ENCODE assay signal across 8 cellular contexts in the genomic region with DNA sequence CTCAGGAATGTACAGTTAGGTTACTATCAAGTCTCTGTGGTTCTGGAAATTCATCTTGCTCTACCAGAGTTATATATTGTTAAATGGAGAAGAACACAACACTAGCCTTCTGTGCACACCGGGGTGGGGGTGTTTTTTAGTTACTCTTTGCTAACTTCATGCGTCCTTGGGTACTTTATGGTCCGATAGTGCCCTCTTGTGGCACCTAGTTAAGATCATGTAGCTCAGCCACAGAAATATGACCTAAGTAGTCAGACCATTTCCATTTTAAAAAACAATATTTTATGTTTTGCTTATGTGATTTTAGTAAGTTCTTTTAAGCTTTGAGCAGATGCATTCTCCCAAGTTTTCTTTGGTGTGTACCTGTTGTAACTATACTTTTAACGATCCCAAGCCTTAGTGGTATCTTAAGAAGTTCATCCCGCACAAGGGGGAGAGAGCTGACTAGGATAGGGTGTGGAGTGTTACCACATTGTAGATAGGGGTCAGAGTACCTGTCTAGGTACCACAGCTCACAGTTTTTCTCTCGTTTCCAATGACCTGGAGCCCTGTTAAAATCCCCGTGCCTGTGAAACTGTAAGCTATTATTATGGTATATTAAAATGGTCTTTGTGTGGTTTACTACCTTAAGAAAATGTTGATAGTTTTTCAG. TPM values are rescaled to one million over a fixed set of nuclear protein-coding genes. Genes with fewer than 3 reads are reported as not detected.
A peak's percentile ranks its signal among the peaks of the same experiment; 100 is the strongest.
DNase-seq lines count a peak whose midpoint lies in the region; ATAC-seq lines count a peak whose summit lies in the region.

No MANE protein-coding gene starts in this region.

- H3K4me3 ChIP-seq in SJCRH30 = no peak overlapping the region

- H3K27me3 ChIP-seq in SJCRH30 = no peaks in the 10 kb centered on the region

- peak overlapping the region; percentile 86 for H3K27ac Mint-ChIP-seq in activated naive CD4-positive, alpha-beta T cell treated with anti-CD3 and anti-CD28 coated beads, Interleukin-2, amount 50 U/mL, for 24 hours

- H3K36me3 Mint-ChIP-seq in activated naive CD4-positive, alpha-beta T cell treated with anti-CD3 and anti-CD28 coated beads, Interleukin-2, amount 50 U/mL, for 24 hours = peaks cover 14% of the 10 kb centered on the region

- H3K36me3 ChIP-seq in SJCRH30 = peaks cover 74% of the 10 kb centered on the region

- ATAC-seq in GM21423 (IDR thresholded peaks at IDR 0.05; ENCODE audit: unreplicated experiment) (no peak), HG02642 (IDR thresholded peaks at IDR 0.05; ENCODE audit: poor library complexity, unreplicated experiment) (no peak)

- no peak overlapping the region for H3K27ac ChIP-seq in SJCRH30

- peak; percentile 52 for DNase-seq in GF-D8 (lab: John Stamatoyannopoulos, UW)
- DNase-seq in NAMALWA (ENCODE audit: low spot score) = peak; percentile 92
- peak; percentile 73 to 90 for DNase-seq in SJCRH30
- peak; percentile 80 for DNase-seq in glomerular endothelial cell (ENCODE audit: extremely low read depth, low read depth, low spot score)
- peak; percentile 93 for DNase-seq in pons (ENCODE audit: low spot score)

- no peaks in the 10 kb centered on the region for H3K4me1 ChIP-seq in SJCRH30

- no peaks in the 10 kb centered on the region for H3K9me3 ChIP-seq in SJCRH30 (replicated peaks)

- no peaks in the 10 kb centered on the region for H3K27me3 Mint-ChIP-seq in activated naive CD4-positive, alpha-beta T cell treated with anti-CD3 and anti-CD28 coated beads, Interleukin-2, amount 50 U/mL, for 24 hours

- H3K4me1 Mint-ChIP-seq in activated naive CD4-positive, alpha-beta T cell treated with anti-CD3 and anti-CD28 coated beads, Interleukin-2, amount 50 U/mL, for 24 hours = peaks cover 54% of the 10 kb centered on the region

- H3K4me3 Mint-ChIP-seq in activated naive CD4-positive, alpha-beta T cell treated with anti-CD3 and anti-CD28 coated beads, Interleukin-2, amount 50 U/mL, for 24 hours = no peak overlapping the region

- no peaks in the 10 kb centered on the region for H3K9me3 Mint-ChIP-seq in activated naive CD4-positive, alpha-beta T cell treated with anti-CD3 and anti-CD28 coated beads, Interleukin-2, amount 50 U/mL, for 24 hours

RNA-seq across cellular contexts. Expression of gene SH3D21, which starts 20.6 kb away (rescaled TPM):
- 0.48 and 1.4 TPM in 2 replicates for total RNA-seq in SJCRH30 (2014; rRNA removed; shearing (Covaris generic))
- 2.4 and 4.0 TPM in 2 replicates for total RNA-seq in glomerular endothelial cell

RNA-seq across cellular contexts. Expression of gene EVA1B, which starts 37.9 kb away (rescaled TPM):
- 5.8 and 6.9 TPM in 2 replicates for total RNA-seq in SJCRH30 (2014; rRNA removed; shearing (Covaris generic))
- total RNA-seq in glomerular endothelial cell = 132 and 162 TPM in 2 replicates

Comparison
In these comparisons a context has a peak if more than half of its experiments do, and no peak if none do; other contexts are left out.
1. RNA of gene EVA1B, which starts 37.9 kb away (total RNA-seq): 132 to 162 TPM in glomerular endothelial cell; 5.8 to 6.9 TPM in SJCRH30; every median in the first group is over 10 times any median in the second.
2. Peak in every context shown above with its lines, with median percentiles within 50 percentile points of each other: DNase-seq.